Comparison of ENCODE assay signal across 1 cellular context in genomic region chr9:105449081-105449480, GRCh38.
TF ChIP-seq lines count a peak whose summit lies in the region.

No MANE protein-coding gene starts in this region.

TF ChIP-seq in GM12878, 131 proteins besides CTCF, POLR2A, EP300 and RAD21 (continued from another document):
- TF ChIP-seq ZBTB4 (CRISPR knock-in tag; IDR thresholded peaks at IDR 0.05) (no peak), JUNB (IDR thresholded peaks at IDR 0.05) (no peak), ZSCAN29 (IDR thresholded peaks at IDR 0.05) (no peak), CREM (IDR thresholded peaks at IDR 0.05; ENCODE audit: low read depth) (no peak), ZNF217 (IDR thresholded peaks at IDR 0.05) (no peak), JUND (IDR thresholded peaks at IDR 0.05; ENCODE audit: low read depth, low read length) (no peak), YY1 (IDR thresholded peaks at IDR 0.05; ENCODE audit: low read depth, low read length) (no peak), ATF3 (IDR thresholded peaks at IDR 0.05; ENCODE audit: borderline replicate concordance, extremely low read depth, low read depth, low read length) (no peak), TAF1 (IDR thresholded peaks at IDR 0.05; ENCODE audit: borderline replicate concordance, low read depth, low read length) (no peak), REST (IDR thresholded peaks at IDR 0.05; ENCODE audit: low read depth, low read length) (no peak), ATF2 (IDR thresholded peaks at IDR 0.05; ENCODE audit: low read length) (no peak)
TF ChIP-seq in GM12878: peak in this region for 0.
